ENCODE assay signal across 25 cellular contexts in the genomic region with DNA sequence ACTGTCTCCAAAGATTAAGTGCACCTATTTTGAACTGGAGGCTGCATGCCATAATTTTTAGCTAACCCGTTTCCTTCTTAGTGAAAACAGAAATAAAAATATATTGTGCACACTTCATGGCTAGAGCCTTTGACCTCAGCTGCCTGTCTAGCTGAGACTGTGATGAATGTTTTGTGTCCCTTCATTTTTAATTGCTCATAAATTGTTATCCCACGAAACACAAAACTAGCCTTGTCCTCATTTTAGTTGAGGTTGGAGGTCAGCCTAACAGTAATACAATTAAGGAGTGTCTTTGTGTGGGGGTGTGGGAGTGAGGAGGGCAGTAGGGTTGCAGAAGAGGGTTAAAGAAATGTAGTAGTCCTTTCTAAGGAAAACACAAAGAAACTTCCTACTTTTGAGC.
"Had no signal": no experiment of that assay in that cellular context is flagged by ENCODE, and none has a peak within 500 bp of the region (broad histone marks: within the 10 kb centered on the region; RNA-seq: fewer than 3 reads in every experiment).

No MANE protein-coding gene starts in this region.

- H3K27ac ChIP-seq: cardiac muscle cell, SJCRH30 had no signal

- H3K4me1 Mint-ChIP-seq: activated CD4-positive, alpha-beta memory T cell treated with anti-CD3 and anti-CD28 coated beads, Interleukin-2, amount 10 ng/mL, durations not matched to agents 7 days and 5 days; activated CD8-positive, alpha-beta memory T cell treated with anti-CD3 and anti-CD28 coated beads, Interleukin-2, amount 10 ng/mL, durations not matched to agents 7 days and 5 days; activated naive CD4-positive, alpha-beta T cell treated with anti-CD3 and anti-CD28 coated beads, Interleukin-2, amount 10 ng/mL, durations not matched to agents 7 days and 5 days had no signal

- H3K4me2 ChIP-seq: SK-N-SH had no signal

- H3K36me3 ChIP-seq: cardiac muscle cell had no signal

- H3K4me3 ChIP-seq: cardiac muscle cell, K562, SJCRH30 had no signal

- H3K27ac Mint-ChIP-seq: activated CD4-positive, alpha-beta memory T cell treated with anti-CD3 and anti-CD28 coated beads, Interleukin-2, amount 10 ng/mL, durations not matched to agents 7 days and 5 days; activated CD8-positive, alpha-beta memory T cell treated with anti-CD3 and anti-CD28 coated beads, Interleukin-2, amount 10 ng/mL, durations not matched to agents 7 days and 5 days; activated naive CD4-positive, alpha-beta T cell treated with anti-CD3 and anti-CD28 coated beads, Interleukin-2, amount 10 ng/mL, durations not matched to agents 7 days and 5 days; activated naive CD8-positive, alpha-beta T cell; T-helper 1 cell treated with Interleukin-12 subunit alpha and Interleukin-12 subunit beta and Interleukin-4 antibody, amounts not matched to agents 30 μg/mL and 1 μg/mL, for 36 hours; T-helper 2 cell treated with Interferon-gamma antibody and Interleukin-4, amounts not matched to agents 5 μg/mL and 100 μg/mL, for 36 hours had no signal

- H3K27me3 ChIP-seq: cardiac muscle cell, SJCRH30 had no signal

- H3K36me3 Mint-ChIP-seq: activated CD8-positive, alpha-beta memory T cell treated with anti-CD3 and anti-CD28 coated beads, Interleukin-2, amount 10 ng/mL, durations not matched to agents 7 days and 5 days; activated naive CD4-positive, alpha-beta T cell treated with anti-CD3 and anti-CD28 coated beads, Interleukin-2, amount 10 ng/mL, durations not matched to agents 7 days and 5 days; activated naive CD8-positive, alpha-beta T cell had no signal

- H3K4me3 Mint-ChIP-seq: activated CD4-positive, alpha-beta memory T cell treated with anti-CD3 and anti-CD28 coated beads, Interleukin-2, amount 10 ng/mL, durations not matched to agents 7 days and 5 days; activated CD8-positive, alpha-beta memory T cell treated with anti-CD3 and anti-CD28 coated beads, Interleukin-2, amount 10 ng/mL, durations not matched to agents 7 days and 5 days; activated naive CD4-positive, alpha-beta T cell treated with anti-CD3 and anti-CD28 coated beads, Interleukin-2, amount 10 ng/mL, durations not matched to agents 7 days and 5 days; activated naive CD8-positive, alpha-beta T cell; T-helper 1 cell treated with Interleukin-12 subunit alpha and Interleukin-12 subunit beta and Interleukin-4 antibody, amounts not matched to agents 30 μg/mL and 1 μg/mL, for 36 hours; T-helper 2 cell treated with Interferon-gamma antibody and Interleukin-4, amounts not matched to agents 5 μg/mL and 100 μg/mL, for 36 hours had no signal

- DNase-seq: activated CD4-positive, alpha-beta memory T cell treated with anti-CD3 and anti-CD28 coated beads, Interleukin-2, amount 10 ng/mL, durations not matched to agents 7 days and 5 days; activated CD4-positive, alpha-beta T cell treated with anti-CD3 and anti-CD28 coated beads for 4 hours; activated CD8-positive, alpha-beta memory T cell treated with anti-CD3 and anti-CD28 coated beads for 24 hours; activated CD8-positive, alpha-beta memory T cell treated with anti-CD3 and anti-CD28 coated beads, Interleukin-2, amount 10 ng/mL, durations not matched to agents 7 days and 5 days; activated CD8-positive, alpha-beta memory T cell treated with anti-CD3 and anti-CD28 coated beads, Interleukin-2, amount 50 U/mL, for 48 hours; activated effector memory CD4-positive, alpha-beta T cell treated with Interleukin-2 at 50 U/mL for 16 hours; activated naive CD4-positive, alpha-beta T cell treated with anti-CD3 and anti-CD28 coated beads, Interleukin-2, amount 10 ng/mL, durations not matched to agents 7 days and 5 days; activated T-cell treated with anti-CD3 and anti-CD28 coated beads, Interleukin-2, amount 50 U/mL, for 48 hours; amniotic stem cell; aorta; NCI-H1048; NCI-H1105 treated with DMSO at 0.1 percent for 48 hours; NCI-H1436; NCI-H1694; NCI-H2029; NCI-H345; NCI-H524 treated with DMSO at 0.1 percent for 48 hours; SHP77; SJCRH30; SK-N-SH had no signal

- H3K4me1 ChIP-seq: SJCRH30 had no signal

- H3K9ac ChIP-seq: SK-N-SH had no signal

- H3K27me3 Mint-ChIP-seq: activated CD4-positive, alpha-beta memory T cell treated with anti-CD3 and anti-CD28 coated beads, Interleukin-2, amount 10 ng/mL, durations not matched to agents 7 days and 5 days; activated CD8-positive, alpha-beta memory T cell treated with anti-CD3 and anti-CD28 coated beads, Interleukin-2, amount 10 ng/mL, durations not matched to agents 7 days and 5 days; activated naive CD4-positive, alpha-beta T cell treated with anti-CD3 and anti-CD28 coated beads, Interleukin-2, amount 10 ng/mL, durations not matched to agents 7 days and 5 days; activated naive CD8-positive, alpha-beta T cell had no signal

- H3K9me3 Mint-ChIP-seq: activated CD4-positive, alpha-beta memory T cell treated with anti-CD3 and anti-CD28 coated beads, Interleukin-2, amount 10 ng/mL, durations not matched to agents 7 days and 5 days; activated naive CD4-positive, alpha-beta T cell treated with anti-CD3 and anti-CD28 coated beads, Interleukin-2, amount 10 ng/mL, durations not matched to agents 7 days and 5 days; T-helper 1 cell treated with Interleukin-12 subunit alpha and Interleukin-12 subunit beta and Interleukin-4 antibody, amounts not matched to agents 30 μg/mL and 1 μg/mL, for 36 hours; T-helper 2 cell treated with Interferon-gamma antibody and Interleukin-4, amounts not matched to agents 5 μg/mL and 100 μg/mL, for 36 hours had no signal

- H3K9me3 ChIP-seq: SJCRH30, SK-N-SH had no signal
